In genomic region chr12:94267530-94267877, GRCh38 we compare ENCODE assay signal across 15 cellular contexts.
A peak's percentile ranks its signal among the peaks of the same experiment; 100 is the strongest.
DNase-seq lines count a peak whose midpoint lies in the region; ATAC-seq and TF ChIP-seq lines count a peak whose summit lies in the region.
"Had no signal": no experiment of that assay in that cellular context is flagged by ENCODE, and none has a peak within 500 bp of the region (broad histone marks: within the 10 kb centered on the region; RNA-seq: fewer than 3 reads in every experiment).

No MANE protein-coding gene starts in this region.

- no peak overlapping the region for H3K4me3 Mint-ChIP-seq in MCF 10A (ENCODE audit: unreplicated experiment)
- no peak overlapping the region for H3K4me3 Mint-ChIP-seq in dendritic cell treated with granulocyte-macrophage colony-stimulating factor and Interleukin-4, amounts not matched to agents 40 ng/mL and 50 ng/mL, for 4 days
- H3K4me3 Mint-ChIP-seq in naive B cell = peak overlapping the region in 5 of 8 donors; percentile 43 to 85 (median 68)
- peak overlapping the region; percentile 22 for H3K4me3 Mint-ChIP-seq in type B pancreatic cell

- H3K27me3 ChIP-seq in breast epithelium = no peaks in the 10 kb centered on the region

- no peaks in the 10 kb centered on the region for H3K36me3 ChIP-seq in breast epithelium

- H3K27ac Mint-ChIP-seq in MCF 10A (ENCODE audit: low read depth, unreplicated experiment) = no peak overlapping the region
- H3K27ac Mint-ChIP-seq in dendritic cell treated with granulocyte-macrophage colony-stimulating factor and Interleukin-4, amounts not matched to agents 40 ng/mL and 50 ng/mL, for 4 days = peak overlapping the region; percentile 24
- H3K27ac Mint-ChIP-seq in naive B cell = peak overlapping the region; percentile 12 to 84 (median 71)
- no peak overlapping the region for H3K27ac Mint-ChIP-seq in type B pancreatic cell

- H3K4me1 Mint-ChIP-seq in MCF 10A (ENCODE audit: insufficient read depth, unreplicated experiment) (peaks cover 7% of the 10 kb centered on the region), naive B cell (peaks cover 48 to 70% (median 66%) of the 10 kb centered on the region in 3 donors), type B pancreatic cell (ENCODE audit: unreplicated experiment) (peaks cover 43% of the 10 kb centered on the region)
- peaks cover 65% of the 10 kb centered on the region for H3K4me1 Mint-ChIP-seq in dendritic cell treated with granulocyte-macrophage colony-stimulating factor and Interleukin-4, amounts not matched to agents 40 ng/mL and 50 ng/mL, for 4 days (ENCODE audit: low read depth)

- intact Hi-C loops in breast epithelium (cut with DNase I; ENCODE audit: low total_unique reads) (no loop called here), MCF 10A (cut with micrococcal nuclease) (loop anchor here (10.0 kb wide), 1 partner anchor 133 kb away; no protein-coding TSS in a partner anchor)
- intact Hi-C loops in dendritic cell treated with granulocyte-macrophage colony-stimulating factor and Interleukin-4, amounts not matched to agents 40 ng/mL and 50 ng/mL, for 4 days (cut with micrococcal nuclease) = loop anchor here (10.0 kb wide), 1 partner anchor 113 kb away; no protein-coding TSS in a partner anchor

- peaks cover 8% of the 10 kb centered on the region for H3K36me3 Mint-ChIP-seq in MCF 10A (ENCODE audit: insufficient read depth, unreplicated experiment)
- no peaks in the 10 kb centered on the region for H3K36me3 Mint-ChIP-seq in dendritic cell treated with granulocyte-macrophage colony-stimulating factor and Interleukin-4, amounts not matched to agents 40 ng/mL and 50 ng/mL, for 4 days (ENCODE audit: low read depth)
- H3K36me3 Mint-ChIP-seq in naive B cell = peaks cover 16 to 20% of the 10 kb centered on the region in 2 donors
- H3K36me3 Mint-ChIP-seq in type B pancreatic cell = no peaks in the 10 kb centered on the region

- DNase-seq in breast epithelium (ENCODE audit: low spot score in 2 of 2) = no peak
- DNase-seq in MCF 10A (ENCODE audit: unreplicated experiment) = no peak
- no peak for DNase-seq in naive B cell
- DNase-seq in type B pancreatic cell (ENCODE audit: extremely low spot score, unreplicated experiment) = no peak
- DNase-seq in HPDE6-E6E7 (ENCODE audit: extremely low spot score) = no peak
- no peak for DNase-seq in DMS53 treated with DMSO at 0.1 percent for 48 hours (lab: John Stamatoyannopoulos, UW; ENCODE audit: unreplicated experiment)
- no peak for DNase-seq in activated gamma-delta T cell treated with Interleukin-2 at 50 U/mL for 16 hours
- DNase-seq: activated naive CD4-positive, alpha-beta T cell treated with Interleukin-2 at 50 U/mL for 16 hours; effector memory CD4-positive, alpha-beta T cell; NCI-H1105 treated with DMSO at 0.1 percent for 48 hours; NCI-H2227 treated with DMSO at 0.1 percent for 48 hours had no signal

- H3K27ac ChIP-seq in breast epithelium = peak overlapping the region; percentile 67 to 68
- H3K27ac ChIP-seq: A549, VCaP had no signal

- H3K9me3 ChIP-seq in breast epithelium = no peaks in the 10 kb centered on the region
- H3K9me3 ChIP-seq: A549 had no signal

- CTCF ChIA-PET in MCF 10A (lab: Yijun Ruan, JAX) = no interaction called here

- peaks cover 0 to 6% of the 10 kb centered on the region in 2 donors for H3K4me1 ChIP-seq in breast epithelium

- TF ChIP-seq POLR2A in breast epithelium (IDR thresholded peaks at IDR 0.05) = no peak

- H3K9me3 Mint-ChIP-seq in MCF 10A (ENCODE audit: unreplicated experiment) (no peaks in the 10 kb centered on the region), naive B cell (no peaks in the 10 kb centered on the region), type B pancreatic cell (no peaks in the 10 kb centered on the region)
- H3K9me3 Mint-ChIP-seq in dendritic cell treated with granulocyte-macrophage colony-stimulating factor and Interleukin-4, amounts not matched to agents 40 ng/mL and 50 ng/mL, for 4 days = peaks cover 7% of the 10 kb centered on the region

- no peak overlapping the region for H3K4me3 ChIP-seq in breast epithelium
- H3K4me3 ChIP-seq: A549, K562 had no signal

- no TSS peak for BruUV-seq in MCF 10A (replicated peaks; lab: Mats Ljungman, UMichigan)

- POLR2A ChIA-PET in MCF 10A (lab: Yijun Ruan, JAX) = no interaction called here

- no peaks in the 10 kb centered on the region for H3K27me3 Mint-ChIP-seq in MCF 10A (ENCODE audit: insufficient read depth, unreplicated experiment)
- H3K27me3 Mint-ChIP-seq in dendritic cell treated with granulocyte-macrophage colony-stimulating factor and Interleukin-4, amounts not matched to agents 40 ng/mL and 50 ng/mL, for 4 days = no peaks in the 10 kb centered on the region
- no peaks in the 10 kb centered on the region for H3K27me3 Mint-ChIP-seq in naive B cell
- H3K27me3 Mint-ChIP-seq in type B pancreatic cell = peaks cover 19% of the 10 kb centered on the region

- ATAC-seq in naive B cell (ENCODE audit: low read depth in 2 of 2) = peak; percentile 37 to 40
- ATAC-seq: A549, K562 had no signal

- TF ChIP-seq CTCF in breast epithelium (IDR thresholded peaks at IDR 0.05) = no peak
- no peak for TF ChIP-seq CTCF in MCF 10A (IDR thresholded peaks at IDR 0.05; ENCODE audit: unreplicated experiment)
- no peak for TF ChIP-seq CTCF in type B pancreatic cell (conservative IDR thresholded peaks at IDR 0.05)

Comparison
In these comparisons a context has a peak if more than half of its experiments do, and no peak if none do; other contexts are left out.
1. H3K27ac Mint-ChIP-seq: peak in dendritic cell treated with granulocyte-macrophage colony-stimulating factor and Interleukin-4, amounts not matched to agents 40 ng/mL and 50 ng/mL, for 4 days (single experiment) and naive B cell (6 of 6); none in MCF 10A (single experiment) and type B pancreatic cell (single experiment).
2. H3K4me3 Mint-ChIP-seq: peak in naive B cell (5 of 8) and type B pancreatic cell (single experiment); none in MCF 10A (single experiment) and dendritic cell treated with granulocyte-macrophage colony-stimulating factor and Interleukin-4, amounts not matched to agents 40 ng/mL and 50 ng/mL, for 4 days (single experiment).